ENCODE assay signal across 2 cellular contexts in genomic region chr19:6354098-6354674, GRCh38.
TF ChIP-seq lines count a peak whose summit lies in the region.

No MANE protein-coding gene starts in this region.

TF ChIP-seq in HCT116, 20 proteins besides CTCF, POLR2A, EP300 and RAD21:
- TF ChIP-seq ZBTB33 (IDR thresholded peaks at IDR 0.05; ENCODE audit: extremely low read depth, insufficient replicate concordance, low read length) (no peak), ATF3 (IDR thresholded peaks at IDR 0.05) (no peak)

TF ChIP-seq in K562, 482 proteins besides CTCF, POLR2A, EP300 and RAD21:
- TF ChIP-seq GMEB1 (CRISPR knock-in tag; IDR thresholded peaks at IDR 0.05) (no peak), ZNF384 (IDR thresholded peaks at IDR 0.05; ENCODE audit: low read depth, low read length) (peak; percentile 37; the same call in 1 of the 2 replicates), NRF1 (conservative IDR thresholded peaks at IDR 0.05 in 1 of 2, IDR thresholded peaks at IDR 0.05 in 1 of 2) (no peak), RNF219 (CRISPR knock-in tag; IDR thresholded peaks at IDR 0.05) (no peak), CTCFL (IDR thresholded peaks at IDR 0.05; ENCODE audit: borderline replicate concordance, insufficient read depth, low read depth, low read length, poor library complexity, severe bottlenecking) (peak; percentile 5)
